Comparison of ENCODE assay signal across 1 cellular context in the genomic region with DNA sequence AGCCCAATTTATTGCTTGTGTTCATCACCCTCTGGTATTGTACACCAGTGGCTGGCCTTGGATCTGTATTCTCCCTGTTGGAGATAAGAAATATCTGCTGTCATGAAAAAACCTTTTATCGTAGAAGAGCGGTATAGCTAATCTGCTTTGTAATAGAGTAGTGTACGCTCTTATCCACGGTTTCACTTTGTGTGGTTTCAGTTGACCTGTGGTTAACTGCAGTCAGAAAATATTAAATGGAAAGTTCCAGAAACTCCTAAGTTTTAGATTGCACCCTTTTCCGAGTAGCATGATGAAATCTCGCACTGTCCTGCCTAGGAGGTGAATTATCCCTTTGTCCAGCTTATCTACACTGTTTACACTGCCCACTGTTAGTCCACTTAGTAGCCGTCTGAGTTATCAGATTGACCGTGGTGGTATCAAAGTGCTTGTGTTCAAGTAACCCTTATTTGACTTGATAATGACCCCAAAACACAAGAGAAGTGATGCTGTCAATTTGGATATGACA.
TF ChIP-seq lines count a peak whose summit lies in the region.

No MANE protein-coding gene starts in this region.

TF ChIP-seq in HepG2, 621 proteins besides CTCF, POLR2A, EP300 and RAD21 (continued from another document and continues in another):
- TF ChIP-seq, protein P1, sequence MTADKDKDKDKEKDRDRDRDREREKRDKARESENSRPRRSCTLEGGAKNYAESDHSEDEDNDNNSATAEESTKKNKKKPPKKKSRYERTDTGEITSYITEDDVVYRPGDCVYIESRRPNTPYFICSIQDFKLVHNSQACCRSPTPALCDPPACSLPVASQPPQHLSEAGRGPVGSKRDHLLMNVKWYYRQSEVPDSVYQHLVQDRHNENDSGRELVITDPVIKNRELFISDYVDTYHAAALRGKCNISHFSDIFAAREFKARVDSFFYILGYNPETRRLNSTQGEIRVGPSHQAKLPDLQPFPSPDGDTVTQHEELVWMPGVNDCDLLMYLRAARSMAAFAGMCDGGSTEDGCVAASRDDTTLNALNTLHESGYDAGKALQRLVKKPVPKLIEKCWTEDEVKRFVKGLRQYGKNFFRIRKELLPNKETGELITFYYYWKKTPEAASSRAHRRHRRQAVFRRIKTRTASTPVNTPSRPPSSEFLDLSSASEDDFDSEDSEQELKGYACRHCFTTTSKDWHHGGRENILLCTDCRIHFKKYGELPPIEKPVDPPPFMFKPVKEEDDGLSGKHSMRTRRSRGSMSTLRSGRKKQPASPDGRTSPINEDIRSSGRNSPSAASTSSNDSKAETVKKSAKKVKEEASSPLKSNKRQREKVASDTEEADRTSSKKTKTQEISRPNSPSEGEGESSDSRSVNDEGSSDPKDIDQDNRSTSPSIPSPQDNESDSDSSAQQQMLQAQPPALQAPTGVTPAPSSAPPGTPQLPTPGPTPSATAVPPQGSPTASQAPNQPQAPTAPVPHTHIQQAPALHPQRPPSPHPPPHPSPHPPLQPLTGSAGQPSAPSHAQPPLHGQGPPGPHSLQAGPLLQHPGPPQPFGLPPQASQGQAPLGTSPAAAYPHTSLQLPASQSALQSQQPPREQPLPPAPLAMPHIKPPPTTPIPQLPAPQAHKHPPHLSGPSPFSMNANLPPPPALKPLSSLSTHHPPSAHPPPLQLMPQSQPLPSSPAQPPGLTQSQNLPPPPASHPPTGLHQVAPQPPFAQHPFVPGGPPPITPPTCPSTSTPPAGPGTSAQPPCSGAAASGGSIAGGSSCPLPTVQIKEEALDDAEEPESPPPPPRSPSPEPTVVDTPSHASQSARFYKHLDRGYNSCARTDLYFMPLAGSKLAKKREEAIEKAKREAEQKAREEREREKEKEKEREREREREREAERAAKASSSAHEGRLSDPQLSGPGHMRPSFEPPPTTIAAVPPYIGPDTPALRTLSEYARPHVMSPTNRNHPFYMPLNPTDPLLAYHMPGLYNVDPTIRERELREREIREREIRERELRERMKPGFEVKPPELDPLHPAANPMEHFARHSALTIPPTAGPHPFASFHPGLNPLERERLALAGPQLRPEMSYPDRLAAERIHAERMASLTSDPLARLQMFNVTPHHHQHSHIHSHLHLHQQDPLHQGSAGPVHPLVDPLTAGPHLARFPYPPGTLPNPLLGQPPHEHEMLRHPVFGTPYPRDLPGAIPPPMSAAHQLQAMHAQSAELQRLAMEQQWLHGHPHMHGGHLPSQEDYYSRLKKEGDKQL (CRISPR knock-in tag; IDR thresholded peaks at IDR 0.05; ENCODE audit: low read depth), result peak; percentile 81; the same call in 1 of the 2 replicates
- TF ChIP-seq HOXA9 (CRISPR knock-in tag; IDR thresholded peaks at IDR 0.05; ENCODE audit: borderline replicate concordance), result no peak
- no peak for TF ChIP-seq ZNF234 (CRISPR knock-in tag; conservative IDR thresholded peaks at IDR 0.05)
- no peak for TF ChIP-seq ZNF205 (CRISPR knock-in tag; IDR thresholded peaks at IDR 0.05)
- TF ChIP-seq ZNF564 (CRISPR knock-in tag; IDR thresholded peaks at IDR 0.05), result no peak
- no peak for TF ChIP-seq MAFK (conservative IDR thresholded peaks at IDR 0.05 in 1 of 2, IDR thresholded peaks at IDR 0.05 in 1 of 2; ENCODE audit: low read length in 2 of 2)
- TF ChIP-seq TARDBP (CRISPR knock-in tag; IDR thresholded peaks at IDR 0.05), result peak; percentile 35; the same call in 1 of the 2 replicates
- TF ChIP-seq ZBTB3 (CRISPR knock-in tag; IDR thresholded peaks at IDR 0.05; ENCODE audit: borderline replicate concordance, low read depth), result no peak
- TF ChIP-seq MYNN (CRISPR knock-in tag; IDR thresholded peaks at IDR 0.05; ENCODE audit: low read depth), result no peak
- TF ChIP-seq, protein P2, sequence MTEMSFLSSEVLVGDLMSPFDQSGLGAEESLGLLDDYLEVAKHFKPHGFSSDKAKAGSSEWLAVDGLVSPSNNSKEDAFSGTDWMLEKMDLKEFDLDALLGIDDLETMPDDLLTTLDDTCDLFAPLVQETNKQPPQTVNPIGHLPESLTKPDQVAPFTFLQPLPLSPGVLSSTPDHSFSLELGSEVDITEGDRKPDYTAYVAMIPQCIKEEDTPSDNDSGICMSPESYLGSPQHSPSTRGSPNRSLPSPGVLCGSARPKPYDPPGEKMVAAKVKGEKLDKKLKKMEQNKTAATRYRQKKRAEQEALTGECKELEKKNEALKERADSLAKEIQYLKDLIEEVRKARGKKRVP (CRISPR knock-in tag; IDR thresholded peaks at IDR 0.05), result peak in 1 of 2 experiments; percentile 96; a peak in 2 of 4 replicates
- no peak for TF ChIP-seq ZNF441 (CRISPR knock-in tag; IDR thresholded peaks at IDR 0.05; ENCODE audit: borderline replicate concordance)
- TF ChIP-seq MATR3 (CRISPR knock-in tag; IDR thresholded peaks at IDR 0.05), result no peak
- TF ChIP-seq GABPB1 (CRISPR knock-in tag; IDR thresholded peaks at IDR 0.05), result no peak
- no peak for TF ChIP-seq SOX6 (IDR thresholded peaks at IDR 0.05)
- peak; percentile 96 for TF ChIP-seq SOX6 (CRISPR knock-in tag; IDR thresholded peaks at IDR 0.05)
- TF ChIP-seq, protein P3, sequence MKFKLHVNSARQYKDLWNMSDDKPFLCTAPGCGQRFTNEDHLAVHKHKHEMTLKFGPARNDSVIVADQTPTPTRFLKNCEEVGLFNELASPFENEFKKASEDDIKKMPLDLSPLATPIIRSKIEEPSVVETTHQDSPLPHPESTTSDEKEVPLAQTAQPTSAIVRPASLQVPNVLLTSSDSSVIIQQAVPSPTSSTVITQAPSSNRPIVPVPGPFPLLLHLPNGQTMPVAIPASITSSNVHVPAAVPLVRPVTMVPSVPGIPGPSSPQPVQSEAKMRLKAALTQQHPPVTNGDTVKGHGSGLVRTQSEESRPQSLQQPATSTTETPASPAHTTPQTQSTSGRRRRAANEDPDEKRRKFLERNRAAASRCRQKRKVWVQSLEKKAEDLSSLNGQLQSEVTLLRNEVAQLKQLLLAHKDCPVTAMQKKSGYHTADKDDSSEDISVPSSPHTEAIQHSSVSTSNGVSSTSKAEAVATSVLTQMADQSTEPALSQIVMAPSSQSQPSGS (CRISPR knock-in tag; IDR thresholded peaks at IDR 0.05), result 0 out of 2 replicates have a peak, but pooled peaks have one; percentile 47
- TF ChIP-seq, protein P4, sequence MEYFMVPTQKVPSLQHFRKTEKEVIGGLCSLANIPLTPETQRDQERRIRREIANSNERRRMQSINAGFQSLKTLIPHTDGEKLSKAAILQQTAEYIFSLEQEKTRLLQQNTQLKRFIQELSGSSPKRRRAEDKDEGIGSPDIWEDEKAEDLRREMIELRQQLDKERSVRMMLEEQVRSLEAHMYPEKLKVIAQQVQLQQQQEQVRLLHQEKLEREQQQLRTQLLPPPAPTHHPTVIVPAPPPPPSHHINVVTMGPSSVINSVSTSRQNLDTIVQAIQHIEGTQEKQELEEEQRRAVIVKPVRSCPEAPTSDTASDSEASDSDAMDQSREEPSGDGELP (IDR thresholded peaks at IDR 0.05; ENCODE audit: borderline replicate concordance, low read depth), result no peak
- TF ChIP-seq JUND (CRISPR knock-in tag; IDR thresholded peaks at IDR 0.05), result no peak
- TF ChIP-seq, protein P5, sequence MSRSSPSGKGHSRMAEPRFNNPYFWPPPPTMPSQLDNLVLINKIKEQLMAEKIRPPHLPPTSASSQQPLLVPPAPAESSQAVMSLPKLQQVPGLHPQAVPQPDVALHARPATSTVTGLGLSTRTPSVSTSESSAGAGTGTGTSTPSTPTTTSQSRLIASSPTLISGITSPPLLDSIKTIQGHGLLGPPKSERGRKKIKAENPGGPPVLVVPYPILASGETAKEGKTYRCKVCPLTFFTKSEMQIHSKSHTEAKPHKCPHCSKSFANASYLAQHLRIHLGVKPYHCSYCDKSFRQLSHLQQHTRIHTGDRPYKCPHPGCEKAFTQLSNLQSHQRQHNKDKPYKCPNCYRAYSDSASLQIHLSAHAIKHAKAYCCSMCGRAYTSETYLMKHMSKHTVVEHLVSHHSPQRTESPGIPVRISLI (CRISPR knock-in tag; IDR thresholded peaks at IDR 0.05; ENCODE audit: borderline replicate concordance), result no peak
- TF ChIP-seq ZIK1 (CRISPR knock-in tag; IDR thresholded peaks at IDR 0.05; ENCODE audit: borderline replicate concordance, low read depth), result no peak
- TF ChIP-seq ZNF282 (IDR thresholded peaks at IDR 0.05; ENCODE audit: partially characterized antibody), result no peak
- no peak for TF ChIP-seq ZEB1 (IDR thresholded peaks at IDR 0.05; ENCODE audit: insufficient replicate concordance, low read depth)
- TF ChIP-seq, protein P6, sequence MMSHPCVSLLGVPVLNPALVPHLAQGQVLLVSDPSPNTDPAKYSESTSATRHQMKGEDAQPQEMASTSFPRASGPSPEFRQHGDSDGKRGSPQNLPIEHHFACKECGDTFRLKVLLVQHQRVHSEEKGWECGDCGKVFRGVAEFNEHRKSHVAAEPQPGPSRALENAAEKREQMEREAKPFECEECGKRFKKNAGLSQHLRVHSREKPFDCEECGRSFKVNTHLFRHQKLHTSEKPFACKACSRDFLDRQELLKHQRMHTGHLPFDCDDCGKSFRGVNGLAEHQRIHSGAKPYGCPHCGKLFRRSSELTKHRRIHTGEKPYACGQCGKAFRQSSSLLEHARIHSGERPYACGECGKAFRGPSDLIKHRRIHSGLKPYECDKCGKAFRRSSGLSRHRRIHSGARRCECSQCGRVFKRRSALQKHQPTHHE (CRISPR knock-in tag; IDR thresholded peaks at IDR 0.05; ENCODE audit: borderline replicate concordance), result no peak
- TF ChIP-seq ZNF451 (CRISPR knock-in tag; IDR thresholded peaks at IDR 0.05), result no peak
- TF ChIP-seq, protein P7, sequence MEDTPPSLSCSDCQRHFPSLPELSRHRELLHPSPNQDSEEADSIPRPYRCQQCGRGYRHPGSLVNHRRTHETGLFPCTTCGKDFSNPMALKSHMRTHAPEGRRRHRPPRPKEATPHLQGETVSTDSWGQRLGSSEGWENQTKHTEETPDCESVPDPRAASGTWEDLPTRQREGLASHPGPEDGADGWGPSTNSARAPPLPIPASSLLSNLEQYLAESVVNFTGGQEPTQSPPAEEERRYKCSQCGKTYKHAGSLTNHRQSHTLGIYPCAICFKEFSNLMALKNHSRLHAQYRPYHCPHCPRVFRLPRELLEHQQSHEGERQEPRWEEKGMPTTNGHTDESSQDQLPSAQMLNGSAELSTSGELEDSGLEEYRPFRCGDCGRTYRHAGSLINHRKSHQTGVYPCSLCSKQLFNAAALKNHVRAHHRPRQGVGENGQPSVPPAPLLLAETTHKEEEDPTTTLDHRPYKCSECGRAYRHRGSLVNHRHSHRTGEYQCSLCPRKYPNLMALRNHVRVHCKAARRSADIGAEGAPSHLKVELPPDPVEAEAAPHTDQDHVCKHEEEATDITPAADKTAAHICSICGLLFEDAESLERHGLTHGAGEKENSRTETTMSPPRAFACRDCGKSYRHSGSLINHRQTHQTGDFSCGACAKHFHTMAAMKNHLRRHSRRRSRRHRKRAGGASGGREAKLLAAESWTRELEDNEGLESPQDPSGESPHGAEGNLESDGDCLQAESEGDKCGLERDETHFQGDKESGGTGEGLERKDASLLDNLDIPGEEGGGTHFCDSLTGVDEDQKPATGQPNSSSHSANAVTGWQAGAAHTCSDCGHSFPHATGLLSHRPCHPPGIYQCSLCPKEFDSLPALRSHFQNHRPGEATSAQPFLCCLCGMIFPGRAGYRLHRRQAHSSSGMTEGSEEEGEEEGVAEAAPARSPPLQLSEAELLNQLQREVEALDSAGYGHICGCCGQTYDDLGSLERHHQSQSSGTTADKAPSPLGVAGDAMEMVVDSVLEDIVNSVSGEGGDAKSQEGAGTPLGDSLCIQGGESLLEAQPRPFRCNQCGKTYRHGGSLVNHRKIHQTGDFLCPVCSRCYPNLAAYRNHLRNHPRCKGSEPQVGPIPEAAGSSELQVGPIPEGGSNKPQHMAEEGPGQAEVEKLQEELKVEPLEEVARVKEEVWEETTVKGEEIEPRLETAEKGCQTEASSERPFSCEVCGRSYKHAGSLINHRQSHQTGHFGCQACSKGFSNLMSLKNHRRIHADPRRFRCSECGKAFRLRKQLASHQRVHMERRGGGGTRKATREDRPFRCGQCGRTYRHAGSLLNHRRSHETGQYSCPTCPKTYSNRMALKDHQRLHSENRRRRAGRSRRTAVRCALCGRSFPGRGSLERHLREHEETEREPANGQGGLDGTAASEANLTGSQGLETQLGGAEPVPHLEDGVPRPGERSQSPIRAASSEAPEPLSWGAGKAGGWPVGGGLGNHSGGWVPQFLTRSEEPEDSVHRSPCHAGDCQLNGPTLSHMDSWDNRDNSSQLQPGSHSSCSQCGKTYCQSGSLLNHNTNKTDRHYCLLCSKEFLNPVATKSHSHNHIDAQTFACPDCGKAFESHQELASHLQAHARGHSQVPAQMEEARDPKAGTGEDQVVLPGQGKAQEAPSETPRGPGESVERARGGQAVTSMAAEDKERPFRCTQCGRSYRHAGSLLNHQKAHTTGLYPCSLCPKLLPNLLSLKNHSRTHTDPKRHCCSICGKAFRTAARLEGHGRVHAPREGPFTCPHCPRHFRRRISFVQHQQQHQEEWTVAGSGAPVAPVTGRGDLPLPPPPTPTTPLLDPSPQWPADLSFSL (CRISPR knock-in tag; IDR thresholded peaks at IDR 0.05), result no peak
- TF ChIP-seq YEATS4 (CRISPR knock-in tag; IDR thresholded peaks at IDR 0.05; ENCODE audit: borderline replicate concordance), result no peak
- TF ChIP-seq NCOA1 (CRISPR knock-in tag; IDR thresholded peaks at IDR 0.05), result no peak
- peak; percentile 75 for TF ChIP-seq BCL6 (CRISPR knock-in tag; IDR thresholded peaks at IDR 0.05)
- TF ChIP-seq, protein P8, sequence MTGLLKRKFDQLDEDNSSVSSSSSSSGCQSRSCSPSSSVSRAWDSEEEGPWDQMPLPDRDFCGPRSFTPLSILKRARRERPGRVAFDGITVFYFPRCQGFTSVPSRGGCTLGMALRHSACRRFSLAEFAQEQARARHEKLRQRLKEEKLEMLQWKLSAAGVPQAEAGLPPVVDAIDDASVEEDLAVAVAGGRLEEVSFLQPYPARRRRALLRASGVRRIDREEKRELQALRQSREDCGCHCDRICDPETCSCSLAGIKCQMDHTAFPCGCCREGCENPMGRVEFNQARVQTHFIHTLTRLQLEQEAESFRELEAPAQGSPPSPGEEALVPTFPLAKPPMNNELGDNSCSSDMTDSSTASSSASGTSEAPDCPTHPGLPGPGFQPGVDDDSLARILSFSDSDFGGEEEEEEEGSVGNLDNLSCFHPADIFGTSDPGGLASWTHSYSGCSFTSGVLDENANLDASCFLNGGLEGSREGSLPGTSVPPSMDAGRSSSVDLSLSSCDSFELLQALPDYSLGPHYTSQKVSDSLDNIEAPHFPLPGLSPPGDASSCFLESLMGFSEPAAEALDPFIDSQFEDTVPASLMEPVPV (CRISPR knock-in tag; IDR thresholded peaks at IDR 0.05), result no peak
- TF ChIP-seq AGO1 (IDR thresholded peaks at IDR 0.05; ENCODE audit: low read depth, low read length, poor library complexity, severe bottlenecking), result no peak
- TF ChIP-seq HNF4G (IDR thresholded peaks at IDR 0.05; ENCODE audit: borderline replicate concordance, low read depth, low read length), result peak; percentile 41; the same call in 1 of the 2 replicates
- TF ChIP-seq HNF4G (CRISPR knock-in tag; IDR thresholded peaks at IDR 0.05; ENCODE audit: borderline replicate concordance, low read depth), result no peak
